Comparison of ENCODE assay signal across 1 cellular context in the genomic region with DNA sequence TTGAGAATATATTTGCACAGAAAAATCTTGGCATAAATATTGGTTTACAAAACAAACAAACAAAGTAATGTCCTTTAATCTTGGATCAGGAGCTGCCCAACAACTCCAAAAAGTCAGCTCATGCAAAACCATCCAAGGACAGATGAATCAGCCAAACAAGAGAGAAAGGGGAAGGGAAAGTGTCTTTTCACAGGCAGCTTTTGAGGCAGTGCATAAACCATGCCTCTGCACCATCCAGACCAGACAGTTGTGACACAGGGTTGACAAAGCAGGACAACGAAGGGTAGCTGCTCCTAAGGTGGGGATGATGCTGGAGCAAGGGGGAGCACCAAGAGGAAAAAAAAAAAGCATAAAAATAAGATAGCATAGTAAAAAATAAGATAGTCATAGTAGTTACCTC.
TF ChIP-seq lines count a peak whose summit lies in the region.

No MANE protein-coding gene starts in this region.

TF ChIP-seq in HepG2, 621 proteins besides CTCF, POLR2A, EP300 and RAD21 (continues in another document):
- no peak for TF ChIP-seq SETDB1 (CRISPR knock-in tag; IDR thresholded peaks at IDR 0.05; ENCODE audit: borderline replicate concordance)
- no peak for TF ChIP-seq RARG (CRISPR knock-in tag; IDR thresholded peaks at IDR 0.05; ENCODE audit: low read depth)
- TF ChIP-seq ZUFSP (CRISPR knock-in tag; IDR thresholded peaks at IDR 0.05; ENCODE audit: borderline replicate concordance) = no peak
- no peak for TF ChIP-seq NR1H2 (CRISPR knock-in tag; IDR thresholded peaks at IDR 0.05; ENCODE audit: borderline replicate concordance, low read depth)
- TF ChIP-seq PCBP1 (IDR thresholded peaks at IDR 0.05; ENCODE audit: borderline replicate concordance, low read depth, low read length) = no peak
- TF ChIP-seq MTA1 (CRISPR knock-in tag; IDR thresholded peaks at IDR 0.05; ENCODE audit: borderline replicate concordance) = no peak
- TF ChIP-seq, protein P1, sequence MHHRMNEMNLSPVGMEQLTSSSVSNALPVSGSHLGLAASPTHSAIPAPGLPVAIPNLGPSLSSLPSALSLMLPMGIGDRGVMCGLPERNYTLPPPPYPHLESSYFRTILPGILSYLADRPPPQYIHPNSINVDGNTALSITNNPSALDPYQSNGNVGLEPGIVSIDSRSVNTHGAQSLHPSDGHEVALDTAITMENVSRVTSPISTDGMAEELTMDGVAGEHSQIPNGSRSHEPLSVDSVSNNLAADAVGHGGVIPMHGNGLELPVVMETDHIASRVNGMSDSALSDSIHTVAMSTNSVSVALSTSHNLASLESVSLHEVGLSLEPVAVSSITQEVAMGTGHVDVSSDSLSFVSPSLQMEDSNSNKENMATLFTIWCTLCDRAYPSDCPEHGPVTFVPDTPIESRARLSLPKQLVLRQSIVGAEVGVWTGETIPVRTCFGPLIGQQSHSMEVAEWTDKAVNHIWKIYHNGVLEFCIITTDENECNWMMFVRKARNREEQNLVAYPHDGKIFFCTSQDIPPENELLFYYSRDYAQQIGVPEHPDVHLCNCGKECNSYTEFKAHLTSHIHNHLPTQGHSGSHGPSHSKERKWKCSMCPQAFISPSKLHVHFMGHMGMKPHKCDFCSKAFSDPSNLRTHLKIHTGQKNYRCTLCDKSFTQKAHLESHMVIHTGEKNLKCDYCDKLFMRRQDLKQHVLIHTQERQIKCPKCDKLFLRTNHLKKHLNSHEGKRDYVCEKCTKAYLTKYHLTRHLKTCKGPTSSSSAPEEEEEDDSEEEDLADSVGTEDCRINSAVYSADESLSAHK (CRISPR knock-in tag; IDR thresholded peaks at IDR 0.05; ENCODE audit: borderline replicate concordance) = no peak
- no peak for TF ChIP-seq ZBTB40 (IDR thresholded peaks at IDR 0.05)
- TF ChIP-seq ZBTB40 (CRISPR knock-in tag; IDR thresholded peaks at IDR 0.05) = no peak
- TF ChIP-seq ZBTB49 (CRISPR knock-in tag; IDR thresholded peaks at IDR 0.05; ENCODE audit: borderline replicate concordance) = no peak
- no peak for TF ChIP-seq ZC3H13 (CRISPR knock-in tag; IDR thresholded peaks at IDR 0.05)
- TF ChIP-seq AHDC1 (CRISPR knock-in tag; IDR thresholded peaks at IDR 0.05; ENCODE audit: borderline replicate concordance) = no peak
- TF ChIP-seq ZNF792 (CRISPR knock-in tag; IDR thresholded peaks at IDR 0.05) = no peak
- TF ChIP-seq MLXIP (CRISPR knock-in tag; IDR thresholded peaks at IDR 0.05; ENCODE audit: borderline replicate concordance) = no peak
- TF ChIP-seq BCLAF1 (IDR thresholded peaks at IDR 0.05) = no peak
